ENCODE assay signal across 20 cellular contexts in genomic region chr3:52104664-52105281, GRCh38. TPM values are rescaled to one million over a fixed set of nuclear protein-coding genes. Genes with fewer than 3 reads are reported as not detected.
DNase-seq lines count a peak whose midpoint lies in the region; ATAC-seq and TF ChIP-seq lines count a peak whose summit lies in the region.
"Had no signal": no experiment of that assay in that cellular context is flagged by ENCODE, and none has a peak within 500 bp of the region (broad histone marks: within the 10 kb centered on the region; RNA-seq: fewer than 3 reads in every experiment).

No MANE protein-coding gene starts in this region.

- H3K4me3 ChIP-seq in right atrium auricular region (no peak overlapping the region), mucosa of descending colon (no peak overlapping the region), spleen (no peak overlapping the region)
- H3K4me3 ChIP-seq: A549, GM23248 had no signal

- intact Hi-C loops in Right ventricle myocardium superior (cut with DNase I): loop anchor here (5.0 kb wide), 1 partner anchor 32 kb away; no protein-coding TSS in a partner anchor
- intact Hi-C loops in left colon (cut with DNase I, micrococcal nuclease): no loop called here
- intact Hi-C loops in mucosa of descending colon (cut with DNase I, micrococcal nuclease): no loop called here
- intact Hi-C loops in spleen (cut with DNase I; ENCODE audit: low total_unique reads): no loop called here

- H3K27me3 ChIP-seq in right atrium auricular region (no peaks in the 10 kb centered on the region), spleen (replicated peaks in 1 of 7) (no peaks in the 10 kb centered on the region)

- H3K27ac ChIP-seq in right atrium auricular region (no peak overlapping the region), spleen (no peak overlapping the region)
- H3K27ac ChIP-seq: 22Rv1, A549, C4-2B, GM23248, HL-60 had no signal

- no peaks in the 10 kb centered on the region for H3K36me3 ChIP-seq in right atrium auricular region
- no peaks in the 10 kb centered on the region for H3K36me3 ChIP-seq in mucosa of descending colon (ENCODE audit: low read depth)
- H3K36me3 ChIP-seq in spleen: peaks cover 0 to 12% (median 0%) of the 10 kb centered on the region in 6 donors

- no peak for ATAC-seq in Right ventricle myocardium superior (ENCODE audit: poor library complexity)
- peak; percentile 37 for ATAC-seq in left colon
- peak; percentile 36 for ATAC-seq in mucosa of descending colon
- ATAC-seq: A549 had no signal

- peaks cover 0 to 21% of the 10 kb centered on the region in 2 donors for H3K4me1 ChIP-seq in right atrium auricular region
- H3K4me1 ChIP-seq in mucosa of descending colon (ENCODE audit: low read depth): no peaks in the 10 kb centered on the region
- peaks cover 0 to 22% (median 16%) of the 10 kb centered on the region in 6 donors for H3K4me1 ChIP-seq in spleen
- H3K4me1 ChIP-seq: A549, Caco-2 had no signal

- WGBS in spleen, 5 donors: 91 to 99% (median 96%) methylated on average over 3 of the region's 3 CpGs

- TF ChIP-seq CTCF in right atrium auricular region (IDR thresholded peaks at IDR 0.05) (no peak), mucosa of descending colon (IDR thresholded peaks at IDR 0.05) (no peak), spleen (IDR thresholded peaks at IDR 0.05 in 8 of 11, conservative IDR thresholded peaks at IDR 0.05 in 3 of 11) (no peak)

- peak; percentile 1 for DNase-seq in Right ventricle myocardium superior
- no peak for DNase-seq in right atrium auricular region (ENCODE audit: low spot score)
- no peak for DNase-seq in left colon
- no peak for DNase-seq in mucosa of descending colon
- DNase-seq in spleen: peak; percentile 36
- no peak for DNase-seq in H4 (ENCODE audit: low spot score)
- no peak for DNase-seq in activated CD8-positive, alpha-beta memory T cell treated with anti-CD3 and anti-CD28 coated beads for 24 hours
- no peak for DNase-seq in activated T-cell treated with anti-CD3 and anti-CD28 coated beads, Interleukin-2, amount 50 U/mL, for 48 hours
- DNase-seq: AML-193; Caco-2; CD4-positive, alpha-beta T cell; DMS79; GDM1; GM23248; HCEC 1CT; IMR-90 had no signal

- H3K9me3 ChIP-seq in right atrium auricular region: peaks cover 0 to 11% of the 10 kb centered on the region in 2 donors
- H3K9me3 ChIP-seq in mucosa of descending colon: no peaks in the 10 kb centered on the region
- peaks cover 0 to 20% (median 16%) of the 10 kb centered on the region in 8 donors for H3K9me3 ChIP-seq in spleen
- H3K9me3 ChIP-seq: Caco-2 had no signal

- no peak for TF ChIP-seq POLR2A in spleen (IDR thresholded peaks at IDR 0.05)

RNA-seq across cellular contexts. Expression of gene DUSP7, which starts 48.4 kb away (rescaled TPM):
- total RNA-seq in Right ventricle myocardium superior: 23.2 TPM
- 10 to 100 TPM; 17.7 to 33.7 TPM for total RNA-seq in right atrium auricular region
- total RNA-seq in left colon: 1 to 10 TPM; 7.4 to 9.1 TPM
- total RNA-seq in mucosa of descending colon: 10 to 100 TPM in 1 of 3 donors, 1 to 10 TPM in 2; 6.9 to 12.3 (median 8.0) TPM
- total RNA-seq in spleen: 10 to 100 TPM; 31.5 to 68.6 (median 42.6) TPM
- polyA plus RNA-seq in spleen: 10 to 100 TPM in 1 of 3 donors, 1 to 10 TPM in 2; 5.4 to 20.1 (median 6.9) TPM
- total RNA-seq in H4 (2014; rRNA removed; shearing (Covaris generic)): 4.3 and 6.2 TPM in 2 replicates

RNA-seq across cellular contexts. Expression of gene POC1A, which starts 49.5 kb away (rescaled TPM):
- 1.5 TPM for total RNA-seq in Right ventricle myocardium superior
- total RNA-seq in right atrium auricular region: under 1 TPM; 0.47 to 0.78 TPM
- total RNA-seq in left colon: 1 to 10 TPM; 4.3 to 7.4 TPM
- 10 to 100 TPM in 1 of 3 donors, 1 to 10 TPM in 2; 2.9 to 12.1 (median 7.7) TPM for total RNA-seq in mucosa of descending colon
- total RNA-seq in spleen: 1 to 10 TPM; 1.6 to 4.4 (median 2.5) TPM
- 1 to 10 TPM; 2.4 to 3.2 (median 3.2) TPM for polyA plus RNA-seq in spleen
- 5.9 and 8.1 TPM in 2 replicates for total RNA-seq in H4 (2014; rRNA removed; shearing (Covaris generic))

Comparison
In these comparisons a context has a peak if more than half of its experiments do, and no peak if none do; other contexts are left out.
1. DNase-seq: peak in Right ventricle myocardium superior (single experiment) and spleen (single experiment); none in right atrium auricular region (single experiment), left colon (0 of 2), mucosa of descending colon (0 of 3), H4 (single experiment), activated CD8-positive, alpha-beta memory T cell treated with anti-CD3 and anti-CD28 coated beads for 24 hours (single experiment) and activated T-cell treated with anti-CD3 and anti-CD28 coated beads, Interleukin-2, amount 50 U/mL, for 48 hours (0 of 2).